Comparison of ENCODE assay signal across 8 cellular contexts in genomic region chr9:34178698-34179527, GRCh38. TPM values are rescaled to one million over a fixed set of nuclear protein-coding genes. Genes with fewer than 3 reads are reported as not detected.
DNase-seq lines count a peak whose midpoint lies in the region; ATAC-seq and TF ChIP-seq lines count a peak whose summit lies in the region.

UBAP1 (plus strand) TSS chr9:34179043; CDS start chr9:34220915, 41,872 bp downstream.

- no peaks in the 10 kb centered on the region for H3K9me3 Mint-ChIP-seq in activated naive CD4-positive, alpha-beta T cell treated with anti-CD3 and anti-CD28 coated beads, Interleukin-2, amount 50 U/mL, for 72 hours

- ATAC-seq in HG02588 (IDR thresholded peaks at IDR 0.05; ENCODE audit: unreplicated experiment) (peak; percentile 99), omental fat pad (ENCODE audit: low FRiP score) (peak; percentile 97)
- ATAC-seq in activated naive CD4-positive, alpha-beta T cell treated with anti-CD3 and anti-CD28 coated beads, Interleukin-2, amount 50 U/mL, for 72 hours: peak; percentile 98 to 99

- H3K27ac Mint-ChIP-seq in activated naive CD4-positive, alpha-beta T cell treated with anti-CD3 and anti-CD28 coated beads, Interleukin-2, amount 50 U/mL, for 72 hours: peak within 1 kb of the TSS; percentile 99

- H3K36me3 Mint-ChIP-seq in activated naive CD4-positive, alpha-beta T cell treated with anti-CD3 and anti-CD28 coated beads, Interleukin-2, amount 50 U/mL, for 72 hours: peaks cover 17 to 18% of the 10 kb centered on the region in 2 donors

- intact Hi-C loops in testis (cut with DNase I; ENCODE audit: low total_unique reads): no loop called here

- TF ChIP-seq POLR2A in testis (IDR thresholded peaks at IDR 0.05): peak; percentile 97

- peak within 1 kb of the TSS; percentile 98 for H3K27ac ChIP-seq in testis

- no peaks in the 10 kb centered on the region for H3K9me3 ChIP-seq in testis

- H3K27me3 ChIP-seq in GM06990 (replicated peaks; ENCODE audit: control insufficient read depth, insufficient read depth, low read length) (no peaks in the 10 kb centered on the region), testis (no peaks in the 10 kb centered on the region)

- DNase-seq in GM06990 (ENCODE audit: extremely low read depth, insufficient read length): peak; percentile 95
- DNase-seq in NCI-H1092 (lab: John Stamatoyannopoulos, UW): peak; percentile 98
- peak; percentile 98 for DNase-seq in SKM-1 (lab: John Stamatoyannopoulos, UW; ENCODE audit: unreplicated experiment)
- peak; percentile 92 to 95 for DNase-seq in activated naive CD4-positive, alpha-beta T cell treated with anti-CD3 and anti-CD28 coated beads, Interleukin-2, amount 50 U/mL, for 72 hours (ENCODE audit: low spot score in 2 of 2)
- DNase-seq in glomerular visceral epithelial cell (ENCODE audit: extremely low spot score): peak; percentile 98
- DNase-seq in omental fat pad (ENCODE audit: low spot score): peak; percentile 90
- peak; percentile 99 for DNase-seq in testis

- H3K36me3 ChIP-seq in GM06990 (ENCODE audit: control insufficient read depth, insufficient read depth, low read length) (no peaks in the 10 kb centered on the region), testis (ENCODE audit: low read depth, missing control alignments) (no peaks in the 10 kb centered on the region)

- TF ChIP-seq CTCF in GM06990 (IDR thresholded peaks at IDR 0.05; ENCODE audit: insufficient read depth, low read length, poor library complexity, severe bottlenecking) (no peak), omental fat pad (IDR thresholded peaks at IDR 0.05) (no peak), testis (IDR thresholded peaks at IDR 0.05) (no peak)

- H3K4me1 ChIP-seq in testis: peaks cover 8% of the 10 kb centered on the region

- H3K4me3 ChIP-seq in GM06990 (replicated peaks; ENCODE audit: low read depth, low read length): peak within 1 kb of the TSS; percentile 98
- H3K4me3 ChIP-seq in testis: peak within 1 kb of the TSS; percentile 88 to 94

- WGBS in testis, 2 donors: 0% methylated on average over 39 to 52 of the region's 52 CpGs

RNA-seq across cellular contexts. Expression of gene UBAP1, which starts in this region (rescaled TPM):
- total RNA-seq in activated naive CD4-positive, alpha-beta T cell treated with anti-CD3 and anti-CD28 coated beads, Interleukin-2, amount 50 U/mL, for 72 hours: 10 to 100 TPM; 34.8 to 35.2 TPM
- total RNA-seq in omental fat pad: 10 to 100 TPM; 39.2 to 71.3 (median 51.1) TPM
- total RNA-seq in testis: 10 to 100 TPM; 65.1 to 81.9 TPM
- 127 TPM for polyA plus RNA-seq in testis (ENCODE audit: insufficient read depth, low read depth, low replicate concordance)

Comparison
In these comparisons a context has a peak if more than half of its experiments do, and no peak if none do; other contexts are left out.
1. Peak in every context shown above with its lines: DNase-seq, ATAC-seq, H3K4me3 ChIP-seq and H3K27ac ChIP-seq.